In genomic region chr12:57764662-57765002, GRCh38 we compare ENCODE assay signal across 8 cellular contexts. TPM values are rescaled to one million over a fixed set of nuclear protein-coding genes. Genes with fewer than 3 reads are reported as not detected.
DNase-seq lines count a peak whose midpoint lies in the region; ATAC-seq, FAIRE-seq and TF ChIP-seq lines count a peak whose summit lies in the region.

No MANE protein-coding gene starts in this region.

- H3K36me3 ChIP-seq in keratinocyte (ENCODE audit: control insufficient read depth in 2 of 2, extremely low read depth in 1 of 2, insufficient read depth in 2 of 2, low read length in 2 of 2) (peaks cover 32 to 54% of the 10 kb centered on the region in 2 experiments), testis (ENCODE audit: low read depth, missing control alignments) (no peaks in the 10 kb centered on the region), gastroesophageal sphincter (peaks cover 0 to 31% of the 10 kb centered on the region in 2 donors)

- TF ChIP-seq CTCF in AG04449 (IDR thresholded peaks at IDR 0.05; ENCODE audit: insufficient read depth, low read length, missing control alignments) (no peak), activated B cell treated with CpG ODN at 0.5 μM for 24 hours (IDR thresholded peaks at IDR 0.05) (no peak), keratinocyte (optimal IDR thresholded peaks at IDR 0.05 in 1 of 3, IDR thresholded peaks at IDR 0.05 in 1 of 3, conservative IDR thresholded peaks at IDR 0.05 in 1 of 3; ENCODE audit: extremely low read depth in 1 of 3, insufficient read depth in 2 of 3, low read length in 3 of 3) (no peak), testis (IDR thresholded peaks at IDR 0.05) (no peak), gastroesophageal sphincter (IDR thresholded peaks at IDR 0.05) (no peak)

- no peaks in the 10 kb centered on the region for H3K9me3 Mint-ChIP-seq in activated B cell treated with CpG ODN at 0.5 μM for 24 hours

- intact Hi-C loops in activated B cell treated with CpG ODN at 0.5 μM for 24 hours (cut with micrococcal nuclease): loop anchor here (2.0 kb wide), 1 partner anchor 18 kb away; the partner anchor contains the start of gene TSFM
- intact Hi-C loops in testis (cut with DNase I; ENCODE audit: low total_unique reads): no loop called here

- H3K27me3 Mint-ChIP-seq in activated B cell treated with CpG ODN at 0.5 μM for 24 hours: peaks cover 13% of the 10 kb centered on the region

- no peaks in the 10 kb centered on the region for H3K9me1 ChIP-seq in keratinocyte (ENCODE audit: control insufficient read depth, extremely low read depth, insufficient read depth, low read length)

- dilution Hi-C loops in keratinocyte (cut with MboI; ENCODE audit: extremely low pct_ligation_motif_present, low sequenced_read_pairs): no loop called here

- H3K27me3 ChIP-seq in keratinocyte (ENCODE audit: control insufficient read depth, extremely low read depth, insufficient read depth, low read length): no peaks in the 10 kb centered on the region
- H3K27me3 ChIP-seq in testis: no peaks in the 10 kb centered on the region
- peaks cover 68% of the 10 kb centered on the region for H3K27me3 ChIP-seq in gastroesophageal sphincter

- H3K36me3 Mint-ChIP-seq in activated B cell treated with CpG ODN at 0.5 μM for 24 hours (ENCODE audit: low read depth): peaks cover 29% of the 10 kb centered on the region

- H3K27ac ChIP-seq in keratinocyte (ENCODE audit: control insufficient read depth, insufficient read depth, low read length) (peak overlapping the region; percentile 67), testis (no peak overlapping the region), gastroesophageal sphincter (no peak overlapping the region)

- peak overlapping the region; percentile 89 for H3K4me3 Mint-ChIP-seq in activated B cell treated with CpG ODN at 0.5 μM for 24 hours

- peaks cover 35% of the 10 kb centered on the region for H3K4me1 Mint-ChIP-seq in activated B cell treated with CpG ODN at 0.5 μM for 24 hours

- peak overlapping the region; percentile 80 for H3K9ac ChIP-seq in keratinocyte (ENCODE audit: control insufficient read depth, extremely low read depth, insufficient read depth, low read length)

- POLR2A ChIA-PET in AG04449 (lab: Yijun Ruan, JAX) (no interaction called here), activated B cell treated with CpG ODN at 0.5 μM for 24 hours (lab: Charles Lee) (interaction anchor here (0.6 to 6.7 kb wide), 4 partner anchors 8 to 1791 kb away, joined by 3 to 34 read pairs (median 4); partner anchors contain the start of genes CDK4, MARCHF9 and RAB5B)

- H3K27ac Mint-ChIP-seq in activated B cell treated with CpG ODN at 0.5 μM for 24 hours: no peak overlapping the region

- FAIRE-seq in keratinocyte (lab: Jason Lieb, UNC): peak; percentile 52

- DNase-seq in AG04449 (ENCODE audit: low read depth, low spot score) (no peak), activated B cell treated with CpG ODN at 0.5 μM for 24 hours (no peak), keratinocyte (ENCODE audit: low read depth, low spot score) (no peak), testis (no peak), NOMO-1 (lab: John Stamatoyannopoulos, UW; ENCODE audit: unreplicated experiment in 2 of 2) (no peak), NCI-H1694 treated with DMSO at 0.1 percent for 48 hours (lab: John Stamatoyannopoulos, UW) (no peak)

- no peak for TF ChIP-seq EP300 in gastroesophageal sphincter (IDR thresholded peaks at IDR 0.05)

- H3K9me3 ChIP-seq in keratinocyte (ENCODE audit: control insufficient read depth, low read depth, low read length): no peaks in the 10 kb centered on the region
- no peaks in the 10 kb centered on the region for H3K9me3 ChIP-seq in testis
- no peaks in the 10 kb centered on the region for H3K9me3 ChIP-seq in gastroesophageal sphincter

- H3K4me1 ChIP-seq in keratinocyte (ENCODE audit: control insufficient read depth, extremely low read depth, insufficient read depth, low read length) (peaks cover 29% of the 10 kb centered on the region), testis (peaks cover 22% of the 10 kb centered on the region), gastroesophageal sphincter (peaks cover 0 to 30% (median 28%) of the 10 kb centered on the region in 3 donors)

- no peak for TF ChIP-seq POLR2A in testis (IDR thresholded peaks at IDR 0.05)
- no peak for TF ChIP-seq POLR2A in gastroesophageal sphincter (IDR thresholded peaks at IDR 0.05)

- CTCF ChIA-PET in AG04449 (lab: Yijun Ruan, JAX): interaction anchor here (0.6 to 5.4 kb wide), 10 partner anchors 8 to 142 kb away, joined by 3 to 44 read pairs (median 3); no protein-coding TSS in a partner anchor
- CTCF ChIA-PET in activated B cell treated with CpG ODN at 0.5 μM for 24 hours (lab: Charles Lee): interaction anchor here (1.3 to 4.7 kb wide), 2 partner anchors 8 to 140 kb away, joined by 7 to 20 read pairs; no protein-coding TSS in a partner anchor

- H4K20me1 ChIP-seq in keratinocyte (ENCODE audit: control insufficient read depth, extremely low read depth, insufficient read depth, low read length): peaks cover 4% of the 10 kb centered on the region

- WGBS in testis, 2 donors: 29 to 37% methylated on average over 15 to 17 of the region's 17 CpGs
- WGBS in gastroesophageal sphincter (ENCODE audit: low coverage in 1 of 2), 2 donors: 26 to 28% methylated on average over 6 to 9 of the region's 17 CpGs

- H3K4me3 ChIP-seq in AG04449 (ENCODE audit: low read depth, low read length) (peak overlapping the region; percentile 46), keratinocyte (ENCODE audit: control insufficient read depth in 2 of 3, extremely low read depth in 1 of 3, insufficient read depth in 2 of 3, low read depth in 1 of 3, low read length in 3 of 3) (peak overlapping the region; percentile 69 to 97 (median 89)), testis (peak overlapping the region; percentile 24 to 26), gastroesophageal sphincter (peak overlapping the region in 1 of 2 donors; percentile 42)

- H3K4me2 ChIP-seq in keratinocyte (ENCODE audit: control insufficient read depth, extremely low read depth, insufficient read depth, low read depth, low read length): peak overlapping the region; percentile 74

- peak overlapping the region; percentile 55 for H2AFZ ChIP-seq in keratinocyte (ENCODE audit: control insufficient read depth, low read length)

- peaks cover 71% of the 10 kb centered on the region for H3K79me2 ChIP-seq in keratinocyte (ENCODE audit: control insufficient read depth, insufficient read depth, low read length)

- ATAC-seq in GM19463 (IDR thresholded peaks at IDR 0.05; ENCODE audit: unreplicated experiment): peak; percentile 7
- peak; percentile 13 for ATAC-seq in activated B cell treated with CpG ODN at 0.5 μM for 24 hours (ENCODE audit: low read depth)
- no peak for ATAC-seq in gastroesophageal sphincter

RNA-seq across cellular contexts. Expression of gene CYP27B1, which starts 2.2 kb away (rescaled TPM):
- 2.4 and 2.5 TPM in 2 replicates for total RNA-seq in activated B cell treated with CpG ODN at 0.5 μM for 24 hours
- polyA plus RNA-seq in keratinocyte: 19.0 to 40.5 TPM (median 33.6 TPM) in 3 replicates
- polyA plus RNA-seq in keratinocyte (2011; ENCODE audit: low read depth): 2.2 TPM
- polyA plus RNA-seq in keratinocyte (2011; cell fraction: cytosol; rRNA removed): 19.7 and 19.8 TPM in 2 replicates
- 43.4 and 50.3 TPM in 2 replicates for polyA plus RNA-seq in keratinocyte (2011; cell fraction: nucleus; rRNA removed)
- 5.4 and 33.7 TPM in 2 replicates for polyA plus RNA-seq in keratinocyte (2012; ENCODE audit: low replicate concordance)
- 14.0 to 33.1 TPM (median 26.7 TPM) in 3 replicates for polyA minus RNA-seq in keratinocyte
- 30.1 TPM for polyA minus RNA-seq in keratinocyte (2011; cell fraction: cytosol; rRNA and poly(A)+ RNA removed)
- 13.7 and 14.6 TPM in 2 replicates for polyA minus RNA-seq in keratinocyte (2011; cell fraction: nucleus; rRNA and poly(A)+ RNA removed)
- total RNA-seq in testis: 10 to 100 TPM in 1 of 2 donors, 1 to 10 TPM in 1; 3.9 to 30.2 TPM
- 2.2 TPM for polyA plus RNA-seq in testis (ENCODE audit: insufficient read depth, low read depth, low replicate concordance)
- under 1 TPM in 3 of 4 donors, not detected in 1; 0.27 to 0.57 (median 0.31) TPM for total RNA-seq in gastroesophageal sphincter

RNA-seq across cellular contexts. Expression of gene METTL1, which starts 7.3 kb away (rescaled TPM):
- total RNA-seq in activated B cell treated with CpG ODN at 0.5 μM for 24 hours (32.2 and 40.7 TPM in 2 replicates), testis (10 to 100 TPM; 16.7 to 22.8 TPM), gastroesophageal sphincter (10 to 100 TPM in 1 of 4 donors, 1 to 10 TPM in 3; 4.8 to 11.0 (median 7.8) TPM)
- polyA plus RNA-seq in keratinocyte (24.3 to 25.5 TPM (median 24.5 TPM) in 3 replicates), testis (ENCODE audit: insufficient read depth, low read depth, low replicate concordance) (28.8 TPM)
- polyA plus RNA-seq in keratinocyte (2011; ENCODE audit: low read depth): 4.7 TPM
- 14.9 and 17.4 TPM in 2 replicates for polyA plus RNA-seq in keratinocyte (2011; cell fraction: cytosol; rRNA removed)
- polyA plus RNA-seq in keratinocyte (2011; cell fraction: nucleus; rRNA removed): 25.0 and 25.7 TPM in 2 replicates
- 20.5 and 24.2 TPM in 2 replicates for polyA plus RNA-seq in keratinocyte (2012; ENCODE audit: low replicate concordance)
- 18.9 to 42.7 TPM (median 23.0 TPM) in 3 replicates for polyA minus RNA-seq in keratinocyte
- 13.6 TPM for polyA minus RNA-seq in keratinocyte (2011; cell fraction: cytosol; rRNA and poly(A)+ RNA removed)
- 9.8 and 12.8 TPM in 2 replicates for polyA minus RNA-seq in keratinocyte (2011; cell fraction: nucleus; rRNA and poly(A)+ RNA removed)

RNA-seq across cellular contexts. Expression of gene EEF1AKMT3, which starts 7.8 kb away (rescaled TPM):
- 0.60 and 1.2 TPM in 2 replicates for total RNA-seq in activated B cell treated with CpG ODN at 0.5 μM for 24 hours
- polyA plus RNA-seq in keratinocyte: 5.4 to 7.7 TPM (median 6.5 TPM) in 3 replicates
- 1.0 TPM for polyA plus RNA-seq in keratinocyte (2011; ENCODE audit: low read depth)
- polyA plus RNA-seq in keratinocyte (2011; cell fraction: cytosol; rRNA removed): 5.2 and 8.8 TPM in 2 replicates
- polyA plus RNA-seq in keratinocyte (2011; cell fraction: nucleus; rRNA removed): 5.4 and 6.5 TPM in 2 replicates
- polyA plus RNA-seq in keratinocyte (2012; ENCODE audit: low replicate concordance): 3.5 and 4.8 TPM in 2 replicates
- polyA minus RNA-seq in keratinocyte: 5.3 to 11.1 TPM (median 9.7 TPM) in 3 replicates
- polyA minus RNA-seq in keratinocyte (2011; cell fraction: cytosol; rRNA and poly(A)+ RNA removed): 3.3 TPM
- 2.1 and 2.6 TPM in 2 replicates for polyA minus RNA-seq in keratinocyte (2011; cell fraction: nucleus; rRNA and poly(A)+ RNA removed)
- total RNA-seq in testis: 1 to 10 TPM; 8.4 to 8.7 TPM
- polyA plus RNA-seq in testis (ENCODE audit: insufficient read depth, low read depth, low replicate concordance): 5.5 TPM
- total RNA-seq in gastroesophageal sphincter: 10 to 100 TPM; 10.8 to 19.5 (median 11.7) TPM

RNA-seq across cellular contexts. Expression of gene MARCHF9, which starts 9.7 kb away (rescaled TPM):
- total RNA-seq in activated B cell treated with CpG ODN at 0.5 μM for 24 hours (54.1 and 58.2 TPM in 2 replicates), testis (10 to 100 TPM in 1 of 2 donors, 1 to 10 TPM in 1; 9.2 to 15.1 TPM), gastroesophageal sphincter (10 to 100 TPM in 1 of 4 donors, 1 to 10 TPM in 3; 3.4 to 11.1 (median 7.9) TPM)
- polyA plus RNA-seq in keratinocyte (10.9 to 17.0 TPM (median 12.4 TPM) in 3 replicates), testis (ENCODE audit: insufficient read depth, low read depth, low replicate concordance) (8.4 TPM)
- 4.9 TPM for polyA plus RNA-seq in keratinocyte (2011; ENCODE audit: low read depth)
- 9.6 and 13.5 TPM in 2 replicates for polyA plus RNA-seq in keratinocyte (2011; cell fraction: cytosol; rRNA removed)
- polyA plus RNA-seq in keratinocyte (2011; cell fraction: nucleus; rRNA removed): 16.9 and 17.9 TPM in 2 replicates
- polyA plus RNA-seq in keratinocyte (2012; ENCODE audit: low replicate concordance): 13.6 and 14.4 TPM in 2 replicates
- 13.7 to 27.7 TPM (median 18.3 TPM) in 3 replicates for polyA minus RNA-seq in keratinocyte
- polyA minus RNA-seq in keratinocyte (2011; cell fraction: cytosol; rRNA and poly(A)+ RNA removed): 20.9 TPM
- polyA minus RNA-seq in keratinocyte (2011; cell fraction: nucleus; rRNA and poly(A)+ RNA removed): 4.5 and 8.8 TPM in 2 replicates

RNA-seq across cellular contexts. Expression of gene CDK4, which starts 12.5 kb away (rescaled TPM):
- total RNA-seq in activated B cell treated with CpG ODN at 0.5 μM for 24 hours: 95.7 and 95.9 TPM in 2 replicates
- polyA plus RNA-seq in keratinocyte: 146 to 176 TPM (median 153 TPM) in 3 replicates
- polyA plus RNA-seq in keratinocyte (2011; ENCODE audit: low read depth): 45.4 TPM
- polyA plus RNA-seq in keratinocyte (2011; cell fraction: cytosol; rRNA removed): 120 and 126 TPM in 2 replicates
- polyA plus RNA-seq in keratinocyte (2011; cell fraction: nucleus; rRNA removed): 61.6 and 74.2 TPM in 2 replicates
- 67.0 and 79.0 TPM in 2 replicates for polyA plus RNA-seq in keratinocyte (2012; ENCODE audit: low replicate concordance)
- 92.1 to 131 TPM (median 124 TPM) in 3 replicates for polyA minus RNA-seq in keratinocyte
- 107 TPM for polyA minus RNA-seq in keratinocyte (2011; cell fraction: cytosol; rRNA and poly(A)+ RNA removed)
- polyA minus RNA-seq in keratinocyte (2011; cell fraction: nucleus; rRNA and poly(A)+ RNA removed): 22.1 and 23.2 TPM in 2 replicates
- 10 to 100 TPM; 47.0 to 73.5 TPM for total RNA-seq in testis
- 64.4 TPM for polyA plus RNA-seq in testis (ENCODE audit: insufficient read depth, low read depth, low replicate concordance)
- 100 to 1,000 TPM in 2 of 4 donors, 10 to 100 TPM in 2; 56.7 to 107 (median 101) TPM for total RNA-seq in gastroesophageal sphincter
